Comparison of ENCODE assay signal across 15 cellular contexts in the genomic region with DNA sequence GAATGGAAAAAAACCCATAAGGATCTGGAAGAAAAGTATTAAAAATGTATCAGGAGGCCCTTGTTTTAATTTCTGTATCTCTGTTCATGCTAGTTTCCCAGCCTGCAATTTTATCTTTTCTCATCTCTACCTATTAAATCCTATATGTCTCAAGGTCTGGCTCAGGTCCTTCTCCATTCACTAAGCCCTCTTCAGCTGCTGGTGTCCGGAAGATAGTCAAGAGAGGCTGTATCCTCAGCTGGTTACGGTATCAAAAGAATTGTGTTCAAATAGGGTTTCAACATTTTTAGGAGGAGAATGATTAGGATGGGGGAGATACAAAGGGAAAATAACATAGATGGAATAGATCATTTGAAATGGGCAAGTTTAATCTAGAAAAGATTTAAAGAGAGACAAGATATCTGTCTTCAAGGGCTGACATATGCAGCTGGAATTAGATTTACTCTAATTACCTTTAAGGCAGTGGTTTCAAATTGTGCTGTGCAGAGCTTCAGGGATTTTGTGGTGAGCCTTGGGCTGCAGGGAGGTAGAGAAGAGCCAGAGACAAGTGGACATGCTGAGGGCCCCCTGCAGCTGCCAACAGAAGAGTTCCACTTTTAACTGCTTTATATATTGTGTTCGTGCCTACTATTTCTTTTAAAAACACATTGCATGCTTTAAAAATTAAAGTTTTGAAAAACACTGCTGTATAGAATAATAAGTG. TPM values are rescaled to one million over a fixed set of nuclear protein-coding genes. Genes with fewer than 3 reads are reported as not detected.
"Had no signal": no experiment of that assay in that cellular context is flagged by ENCODE, and none has a peak within 500 bp of the region (broad histone marks: within the 10 kb centered on the region; RNA-seq: fewer than 3 reads in every experiment).

No MANE protein-coding gene starts in this region.

- H3K9me3 ChIP-seq: sigmoid colon, spleen, suprapubic skin, upper lobe of right lung had no signal

- H3K9me3 Mint-ChIP-seq: natural killer cell treated with Interleukin-12 subunit alpha and Interleukin-12 subunit beta and Interleukin-15 and Interleukin-18, amount 100 ng/mL, for 72 hours; stimulated activated naive CD8-positive, alpha-beta T cell treated with anti-CD3 and anti-CD28 coated beads, Interleukin-15, Interleukin-2, amounts not matched to agents 100 ng/mL and 50 ng/mL, for 24 hours; T-helper 2 cell treated with Interferon-gamma antibody and Interleukin-4, amounts not matched to agents 5 μg/mL and 100 μg/mL, for 36 hours had no signal

- H3K27ac Mint-ChIP-seq: natural killer cell treated with Interleukin-12 subunit alpha and Interleukin-12 subunit beta and Interleukin-15 and Interleukin-18, amount 100 ng/mL, for 72 hours; stimulated activated naive CD8-positive, alpha-beta T cell treated with anti-CD3 and anti-CD28 coated beads, Interleukin-15, Interleukin-2, amounts not matched to agents 100 ng/mL and 50 ng/mL, for 24 hours; T-helper 2 cell treated with Interferon-gamma antibody and Interleukin-4, amounts not matched to agents 5 μg/mL and 100 μg/mL, for 36 hours had no signal

- DNase-seq: activated CD4-positive, alpha-beta T cell treated with anti-CD3 and anti-CD28 coated beads for 1 hour; activated CD4-positive, alpha-beta T cell treated with anti-CD3 and anti-CD28 coated beads, Interleukin-2, amount 50 U/mL, for 4 hours; activated naive CD4-positive, alpha-beta T cell; activated T-cell treated with anti-CD3 and anti-CD28 coated beads for 4 hours; aorta; mammary epithelial cell; sigmoid colon; spleen; upper lobe of right lung had no signal

- H3K4me2 ChIP-seq: hepatocyte had no signal

- H3K27me3 ChIP-seq: hepatocyte, sigmoid colon, suprapubic skin, upper lobe of right lung had no signal

- H3K4me1 ChIP-seq: spleen, suprapubic skin, upper lobe of right lung had no signal

- H2AFZ ChIP-seq: hepatocyte had no signal

- H3K36me3 Mint-ChIP-seq: natural killer cell treated with Interleukin-12 subunit alpha and Interleukin-12 subunit beta and Interleukin-15 and Interleukin-18, amount 100 ng/mL, for 72 hours had no signal

- H3K36me3 ChIP-seq: sigmoid colon, spleen, suprapubic skin, upper lobe of right lung had no signal

- ATAC-seq: left lobe of liver; natural killer cell treated with Interleukin-12 subunit alpha and Interleukin-12 subunit beta and Interleukin-15 and Interleukin-18, amount 100 ng/mL, for 72 hours; upper lobe of right lung had no signal

- H3K4me3 Mint-ChIP-seq: natural killer cell treated with Interleukin-12 subunit alpha and Interleukin-12 subunit beta and Interleukin-15 and Interleukin-18, amount 100 ng/mL, for 72 hours; stimulated activated naive CD8-positive, alpha-beta T cell treated with anti-CD3 and anti-CD28 coated beads, Interleukin-15, Interleukin-2, amounts not matched to agents 100 ng/mL and 50 ng/mL, for 24 hours; T-helper 2 cell treated with Interferon-gamma antibody and Interleukin-4, amounts not matched to agents 5 μg/mL and 100 μg/mL, for 36 hours had no signal

- H3K27ac ChIP-seq: sigmoid colon, spleen, suprapubic skin, upper lobe of right lung had no signal

- H3K79me2 ChIP-seq: hepatocyte had no signal

- H3K4me3 ChIP-seq: hepatocyte, sigmoid colon, spleen, suprapubic skin, upper lobe of right lung had no signal

RNA-seq across cellular contexts. Expression of a gene that starts 24.1 kb away (rescaled TPM):
- total RNA-seq: natural killer cell treated with Interleukin-12 subunit alpha and Interleukin-12 subunit beta and Interleukin-15 and Interleukin-18, amount 100 ng/mL, for 72 hours had no signal
